Comparison of ENCODE assay signal across 8 cellular contexts in the genomic region with DNA sequence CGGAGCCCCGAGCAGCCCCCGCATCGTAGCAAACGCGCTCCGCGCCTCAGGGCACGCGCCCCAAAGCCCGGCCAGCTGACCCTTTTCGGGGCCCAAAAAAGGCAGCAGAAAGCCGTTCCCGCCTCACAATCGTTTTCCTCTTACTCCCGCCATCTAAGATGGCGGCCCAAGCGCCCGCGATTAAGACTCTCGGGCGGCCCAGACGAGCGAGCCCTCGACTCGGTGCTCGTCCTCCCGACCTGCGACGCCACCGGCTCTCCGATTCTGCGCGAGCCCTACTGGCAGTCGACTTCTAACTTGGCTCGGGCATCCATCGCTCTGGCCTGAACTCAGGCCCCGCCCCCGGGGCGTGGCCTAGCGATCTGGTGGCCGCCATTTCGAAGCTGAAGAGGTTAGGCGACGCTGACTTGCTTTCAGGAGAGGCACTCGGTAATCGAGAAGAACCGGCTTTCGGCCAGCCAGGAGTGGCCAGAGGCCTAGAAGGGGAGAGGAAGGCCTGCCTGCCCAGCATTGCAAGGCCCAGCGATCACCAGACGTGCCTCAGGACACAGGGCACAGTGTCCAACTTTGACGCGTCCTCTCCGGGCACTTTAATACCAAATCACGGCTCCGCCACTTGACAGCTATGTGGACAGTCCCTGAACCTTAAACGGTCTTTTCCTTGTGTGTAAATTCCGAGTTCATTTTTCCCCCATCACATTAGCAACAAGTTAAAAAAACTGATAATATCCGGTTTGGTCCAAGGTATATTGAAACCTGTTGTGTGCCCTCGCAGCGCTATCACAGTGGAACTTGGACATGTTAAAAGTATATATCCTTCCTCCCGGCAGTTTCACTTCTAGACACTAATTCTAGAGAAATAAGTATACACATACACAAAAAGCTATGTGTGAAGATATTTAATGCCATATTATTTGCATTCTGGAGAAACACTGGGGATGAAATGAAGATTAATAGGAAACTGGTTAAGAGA. TPM values are rescaled to one million over a fixed set of nuclear protein-coding genes. Genes with fewer than 3 reads are reported as not detected.
DNase-seq lines count a peak whose midpoint lies in the region; ATAC-seq lines count a peak whose summit lies in the region.

A gene (minus strand): TSS at position 182 of the 973 bp plus-strand sequence. CDS start 45,396 bp downstream, outside the sequence.

- ATAC-seq in GM19351 (IDR thresholded peaks at IDR 0.05; ENCODE audit: unreplicated experiment) (peak; percentile 81), HG03521 (IDR thresholded peaks at IDR 0.05; ENCODE audit: unreplicated experiment) (peak; percentile 95), left lobe of liver (peak; percentile 93)

- H3K27ac ChIP-seq in BLaER1 treated with 17β-estradiol and CSF1 and Interleukin-3, amounts not matched to agents 10 nM and 100 nM: peak within 1 kb of the TSS; percentile 96 to 100 (median 99)

- DNase-seq in NCI-H748 (lab: John Stamatoyannopoulos, UW; ENCODE audit: unreplicated experiment) (peak; percentile 97), dedifferentiated amniotic fluid mesenchymal stem cell (ENCODE audit: extremely low spot score) (peak; percentile 99), left lobe of liver (ENCODE audit: low spot score) (peak; percentile 99)
- peak; percentile 97 for DNase-seq in activated CD4-positive, alpha-beta T cell treated with anti-CD3 and anti-CD28 coated beads, Interleukin-2, amount 50 U/mL, for 1 hour
- DNase-seq in stimulated activated CD4-positive, alpha-beta T cell treated with anti-CD3 and anti-CD28 coated beads, Interleukin-2, amount 100 ng/mL, for 4 hours (ENCODE audit: low read depth): peak; percentile 97

- H3K4me3 ChIP-seq in BLaER1 treated with 17β-estradiol and CSF1 and Interleukin-3, amounts not matched to agents 10 nM and 100 nM: peak within 1 kb of the TSS; percentile 85 to 100 (median 92)

- no peaks in the 10 kb centered on the region for H3K9me3 ChIP-seq in BLaER1 treated with 17β-estradiol and CSF1 and Interleukin-3, amounts not matched to agents 10 nM and 100 nM (replicated peaks in 1 of 11)

- peak within 1 kb of the TSS; percentile 82 to 99 (median 94) for H3K4me2 ChIP-seq in BLaER1 treated with 17β-estradiol and CSF1 and Interleukin-3, amounts not matched to agents 10 nM and 100 nM

- peaks cover 18 to 43% (median 35%) of the 10 kb centered on the region in 11 experiments; a peak in 21 of 22 replicates for H4K20me1 ChIP-seq in BLaER1 treated with 17β-estradiol and CSF1 and Interleukin-3, amounts not matched to agents 10 nM and 100 nM

- H3K4me1 ChIP-seq in BLaER1 treated with 17β-estradiol and CSF1 and Interleukin-3, amounts not matched to agents 10 nM and 100 nM: peaks cover 19 to 38% (median 29%) of the 10 kb centered on the region in 10 experiments

- H3K9ac ChIP-seq in BLaER1 treated with 17β-estradiol and CSF1 and Interleukin-3, amounts not matched to agents 10 nM and 100 nM: peak within 1 kb of the TSS; percentile 97 to 100 (median 98)

- 0 out of 22 replicates have a peak, but pooled peaks cover 0 to 8% (median 0%) of the 10 kb centered on the region in 11 experiments for H3K36me3 ChIP-seq in BLaER1 treated with 17β-estradiol and CSF1 and Interleukin-3, amounts not matched to agents 10 nM and 100 nM

- no peaks in the 10 kb centered on the region for H3K27me3 ChIP-seq in BLaER1 treated with 17β-estradiol and CSF1 and Interleukin-3, amounts not matched to agents 10 nM and 100 nM

RNA-seq across cellular contexts. Expression of the gene that starts here (rescaled TPM):
- total RNA-seq in left lobe of liver: 54.6 TPM

Comparison
In these comparisons a context has a peak if more than half of its experiments do, and no peak if none do; other contexts are left out.
1. Peak in every context shown above with its lines: DNase-seq, ATAC-seq, H3K4me3 ChIP-seq and H3K27ac ChIP-seq.